In genomic region chr7:158015403-158016116, GRCh38 we compare ENCODE assay signal across 1 cellular context.
TF ChIP-seq lines count a peak whose summit lies in the region.

No MANE protein-coding gene starts in this region.

TF ChIP-seq in HepG2, 621 proteins besides CTCF, POLR2A, EP300 and RAD21 (continued from another document and continues in another):
- TF ChIP-seq, protein P1, sequence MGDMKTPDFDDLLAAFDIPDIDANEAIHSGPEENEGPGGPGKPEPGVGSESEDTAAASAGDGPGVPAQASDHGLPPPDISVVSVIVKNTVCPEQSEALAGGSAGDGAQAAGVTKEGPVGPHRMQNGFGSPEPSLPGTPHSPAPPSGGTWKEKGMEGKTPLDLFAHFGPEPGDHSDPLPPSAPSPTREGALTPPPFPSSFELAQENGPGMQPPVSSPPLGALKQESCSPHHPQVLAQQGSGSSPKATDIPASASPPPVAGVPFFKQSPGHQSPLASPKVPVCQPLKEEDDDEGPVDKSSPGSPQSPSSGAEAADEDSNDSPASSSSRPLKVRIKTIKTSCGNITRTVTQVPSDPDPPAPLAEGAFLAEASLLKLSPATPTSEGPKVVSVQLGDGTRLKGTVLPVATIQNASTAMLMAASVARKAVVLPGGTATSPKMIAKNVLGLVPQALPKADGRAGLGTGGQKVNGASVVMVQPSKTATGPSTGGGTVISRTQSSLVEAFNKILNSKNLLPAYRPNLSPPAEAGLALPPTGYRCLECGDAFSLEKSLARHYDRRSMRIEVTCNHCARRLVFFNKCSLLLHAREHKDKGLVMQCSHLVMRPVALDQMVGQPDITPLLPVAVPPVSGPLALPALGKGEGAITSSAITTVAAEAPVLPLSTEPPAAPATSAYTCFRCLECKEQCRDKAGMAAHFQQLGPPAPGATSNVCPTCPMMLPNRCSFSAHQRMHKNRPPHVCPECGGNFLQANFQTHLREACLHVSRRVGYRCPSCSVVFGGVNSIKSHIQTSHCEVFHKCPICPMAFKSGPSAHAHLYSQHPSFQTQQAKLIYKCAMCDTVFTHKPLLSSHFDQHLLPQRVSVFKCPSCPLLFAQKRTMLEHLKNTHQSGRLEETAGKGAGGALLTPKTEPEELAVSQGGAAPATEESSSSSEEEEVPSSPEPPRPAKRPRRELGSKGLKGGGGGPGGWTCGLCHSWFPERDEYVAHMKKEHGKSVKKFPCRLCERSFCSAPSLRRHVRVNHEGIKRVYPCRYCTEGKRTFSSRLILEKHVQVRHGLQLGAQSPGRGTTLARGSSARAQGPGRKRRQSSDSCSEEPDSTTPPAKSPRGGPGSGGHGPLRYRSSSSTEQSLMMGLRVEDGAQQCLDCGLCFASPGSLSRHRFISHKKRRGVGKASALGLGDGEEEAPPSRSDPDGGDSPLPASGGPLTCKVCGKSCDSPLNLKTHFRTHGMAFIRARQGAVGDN (CRISPR knock-in tag; IDR thresholded peaks at IDR 0.05), result 0 out of 2 replicates have a peak, but pooled peaks have one; percentile 26
- TF ChIP-seq ZNF772 (CRISPR knock-in tag; IDR thresholded peaks at IDR 0.05) (no peak), SIX1 (CRISPR knock-in tag; IDR thresholded peaks at IDR 0.05; ENCODE audit: borderline replicate concordance) (no peak), ZBTB42 (CRISPR knock-in tag; IDR thresholded peaks at IDR 0.05) (no peak), SRY (CRISPR knock-in tag; IDR thresholded peaks at IDR 0.05) (no peak), CHCHD3 (CRISPR knock-in tag; IDR thresholded peaks at IDR 0.05) (no peak), RCOR2 (CRISPR knock-in tag; IDR thresholded peaks at IDR 0.05) (no peak), ZBTB38 (CRISPR knock-in tag; IDR thresholded peaks at IDR 0.05) (peak; percentile 71), HMGXB4 (CRISPR knock-in tag; IDR thresholded peaks at IDR 0.05; ENCODE audit: borderline replicate concordance in 1 of 2, low read depth in 1 of 2) (no peak), KDM5A (IDR thresholded peaks at IDR 0.05; ENCODE audit: borderline replicate concordance, low read length) (no peak), TSC22D2 (CRISPR knock-in tag; IDR thresholded peaks at IDR 0.05; ENCODE audit: borderline replicate concordance) (no peak), POLR2AphosphoS2 (IDR thresholded peaks at IDR 0.05; ENCODE audit: low read depth, low read length) (no peak), ZNF766 (CRISPR knock-in tag; IDR thresholded peaks at IDR 0.05; ENCODE audit: borderline replicate concordance) (no peak), THAP8 (CRISPR knock-in tag; IDR thresholded peaks at IDR 0.05; ENCODE audit: borderline replicate concordance) (no peak), ETV5 (CRISPR knock-in tag; IDR thresholded peaks at IDR 0.05; ENCODE audit: borderline replicate concordance) (no peak), SMAD9 (CRISPR knock-in tag; IDR thresholded peaks at IDR 0.05) (no peak), SMAD3 (CRISPR knock-in tag; IDR thresholded peaks at IDR 0.05) (no peak), MAZ (IDR thresholded peaks at IDR 0.05; ENCODE audit: borderline replicate concordance, low read depth, low read length) (no peak), MAZ (CRISPR knock-in tag; IDR thresholded peaks at IDR 0.05; ENCODE audit: low read depth) (0 out of 2 replicates have a peak, but pooled peaks have one; percentile 24), PCBP1 (IDR thresholded peaks at IDR 0.05; ENCODE audit: borderline replicate concordance, low read depth, low read length) (no peak), JUND (CRISPR knock-in tag; IDR thresholded peaks at IDR 0.05) (no peak), ZBTB33 (CRISPR knock-in tag; IDR thresholded peaks at IDR 0.05) (peak; percentile 83), HNF1B (CRISPR knock-in tag; IDR thresholded peaks at IDR 0.05) (no peak), ZNF234 (CRISPR knock-in tag; conservative IDR thresholded peaks at IDR 0.05) (no peak), MAFF (IDR thresholded peaks at IDR 0.05; ENCODE audit: low read depth, low read length) (no peak)
- TF ChIP-seq, protein P2, sequence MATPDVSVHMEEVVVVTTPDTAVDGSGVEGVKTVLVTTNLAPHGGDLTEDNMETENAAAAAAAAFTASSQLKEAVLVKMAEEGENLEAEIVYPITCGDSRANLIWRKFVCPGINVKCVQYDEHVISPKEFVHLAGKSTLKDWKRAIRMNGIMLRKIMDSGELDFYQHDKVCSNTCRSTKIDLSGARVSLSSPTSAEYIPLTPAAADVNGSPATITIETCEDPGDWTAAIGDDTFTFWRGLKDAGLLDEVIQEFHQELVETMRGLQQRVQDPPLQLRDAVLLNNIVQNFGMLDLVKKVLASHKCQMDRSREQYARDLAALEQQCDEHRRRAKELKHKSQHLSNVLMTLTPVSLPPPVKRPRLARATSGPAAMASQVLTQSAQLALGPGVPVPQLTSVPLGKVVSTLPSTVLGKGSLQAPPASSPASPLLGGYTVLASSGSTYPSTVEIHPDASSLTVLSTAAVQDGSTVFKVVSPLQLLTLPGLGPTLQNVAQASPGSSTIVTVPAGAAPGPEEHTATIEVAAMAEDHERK (CRISPR knock-in tag; IDR thresholded peaks at IDR 0.05; ENCODE audit: low read depth), result no peak
- TF ChIP-seq, protein P3, sequence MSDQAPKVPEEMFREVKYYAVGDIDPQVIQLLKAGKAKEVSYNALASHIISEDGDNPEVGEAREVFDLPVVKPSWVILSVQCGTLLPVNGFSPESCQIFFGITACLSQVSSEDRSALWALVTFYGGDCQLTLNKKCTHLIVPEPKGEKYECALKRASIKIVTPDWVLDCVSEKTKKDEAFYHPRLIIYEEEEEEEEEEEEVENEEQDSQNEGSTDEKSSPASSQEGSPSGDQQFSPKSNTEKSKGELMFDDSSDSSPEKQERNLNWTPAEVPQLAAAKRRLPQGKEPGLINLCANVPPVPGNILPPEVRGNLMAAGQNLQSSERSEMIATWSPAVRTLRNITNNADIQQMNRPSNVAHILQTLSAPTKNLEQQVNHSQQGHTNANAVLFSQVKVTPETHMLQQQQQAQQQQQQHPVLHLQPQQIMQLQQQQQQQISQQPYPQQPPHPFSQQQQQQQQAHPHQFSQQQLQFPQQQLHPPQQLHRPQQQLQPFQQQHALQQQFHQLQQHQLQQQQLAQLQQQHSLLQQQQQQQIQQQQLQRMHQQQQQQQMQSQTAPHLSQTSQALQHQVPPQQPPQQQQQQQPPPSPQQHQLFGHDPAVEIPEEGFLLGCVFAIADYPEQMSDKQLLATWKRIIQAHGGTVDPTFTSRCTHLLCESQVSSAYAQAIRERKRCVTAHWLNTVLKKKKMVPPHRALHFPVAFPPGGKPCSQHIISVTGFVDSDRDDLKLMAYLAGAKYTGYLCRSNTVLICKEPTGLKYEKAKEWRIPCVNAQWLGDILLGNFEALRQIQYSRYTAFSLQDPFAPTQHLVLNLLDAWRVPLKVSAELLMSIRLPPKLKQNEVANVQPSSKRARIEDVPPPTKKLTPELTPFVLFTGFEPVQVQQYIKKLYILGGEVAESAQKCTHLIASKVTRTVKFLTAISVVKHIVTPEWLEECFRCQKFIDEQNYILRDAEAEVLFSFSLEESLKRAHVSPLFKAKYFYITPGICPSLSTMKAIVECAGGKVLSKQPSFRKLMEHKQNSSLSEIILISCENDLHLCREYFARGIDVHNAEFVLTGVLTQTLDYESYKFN (CRISPR knock-in tag; conservative IDR thresholded peaks at IDR 0.05), result peak; percentile 46
- TF ChIP-seq, protein P4, sequence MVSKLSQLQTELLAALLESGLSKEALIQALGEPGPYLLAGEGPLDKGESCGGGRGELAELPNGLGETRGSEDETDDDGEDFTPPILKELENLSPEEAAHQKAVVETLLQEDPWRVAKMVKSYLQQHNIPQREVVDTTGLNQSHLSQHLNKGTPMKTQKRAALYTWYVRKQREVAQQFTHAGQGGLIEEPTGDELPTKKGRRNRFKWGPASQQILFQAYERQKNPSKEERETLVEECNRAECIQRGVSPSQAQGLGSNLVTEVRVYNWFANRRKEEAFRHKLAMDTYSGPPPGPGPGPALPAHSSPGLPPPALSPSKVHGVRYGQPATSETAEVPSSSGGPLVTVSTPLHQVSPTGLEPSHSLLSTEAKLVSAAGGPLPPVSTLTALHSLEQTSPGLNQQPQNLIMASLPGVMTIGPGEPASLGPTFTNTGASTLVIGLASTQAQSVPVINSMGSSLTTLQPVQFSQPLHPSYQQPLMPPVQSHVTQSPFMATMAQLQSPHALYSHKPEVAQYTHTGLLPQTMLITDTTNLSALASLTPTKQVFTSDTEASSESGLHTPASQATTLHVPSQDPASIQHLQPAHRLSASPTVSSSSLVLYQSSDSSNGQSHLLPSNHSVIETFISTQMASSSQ (IDR thresholded peaks at IDR 0.05; ENCODE audit: low read depth), result peak; percentile 83
- TF ChIP-seq, protein P4 (CRISPR knock-in tag; IDR thresholded peaks at IDR 0.05; ENCODE audit: borderline replicate concordance), result peak; percentile 41; the same call in 1 of the 2 replicates
- TF ChIP-seq, protein P5, sequence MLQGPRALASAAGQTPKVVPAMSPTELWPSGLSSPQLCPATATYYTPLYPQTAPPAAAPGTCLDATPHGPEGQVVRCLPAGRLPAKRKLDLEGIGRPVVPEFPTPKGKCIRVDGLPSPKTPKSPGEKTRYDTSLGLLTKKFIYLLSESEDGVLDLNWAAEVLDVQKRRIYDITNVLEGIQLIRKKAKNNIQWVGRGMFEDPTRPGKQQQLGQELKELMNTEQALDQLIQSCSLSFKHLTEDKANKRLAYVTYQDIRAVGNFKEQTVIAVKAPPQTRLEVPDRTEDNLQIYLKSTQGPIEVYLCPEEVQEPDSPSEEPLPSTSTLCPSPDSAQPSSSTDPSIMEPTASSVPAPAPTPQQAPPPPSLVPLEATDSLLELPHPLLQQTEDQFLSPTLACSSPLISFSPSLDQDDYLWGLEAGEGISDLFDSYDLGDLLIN (CRISPR knock-in tag; IDR thresholded peaks at IDR 0.05; ENCODE audit: borderline replicate concordance), result no peak
- TF ChIP-seq, protein P6, sequence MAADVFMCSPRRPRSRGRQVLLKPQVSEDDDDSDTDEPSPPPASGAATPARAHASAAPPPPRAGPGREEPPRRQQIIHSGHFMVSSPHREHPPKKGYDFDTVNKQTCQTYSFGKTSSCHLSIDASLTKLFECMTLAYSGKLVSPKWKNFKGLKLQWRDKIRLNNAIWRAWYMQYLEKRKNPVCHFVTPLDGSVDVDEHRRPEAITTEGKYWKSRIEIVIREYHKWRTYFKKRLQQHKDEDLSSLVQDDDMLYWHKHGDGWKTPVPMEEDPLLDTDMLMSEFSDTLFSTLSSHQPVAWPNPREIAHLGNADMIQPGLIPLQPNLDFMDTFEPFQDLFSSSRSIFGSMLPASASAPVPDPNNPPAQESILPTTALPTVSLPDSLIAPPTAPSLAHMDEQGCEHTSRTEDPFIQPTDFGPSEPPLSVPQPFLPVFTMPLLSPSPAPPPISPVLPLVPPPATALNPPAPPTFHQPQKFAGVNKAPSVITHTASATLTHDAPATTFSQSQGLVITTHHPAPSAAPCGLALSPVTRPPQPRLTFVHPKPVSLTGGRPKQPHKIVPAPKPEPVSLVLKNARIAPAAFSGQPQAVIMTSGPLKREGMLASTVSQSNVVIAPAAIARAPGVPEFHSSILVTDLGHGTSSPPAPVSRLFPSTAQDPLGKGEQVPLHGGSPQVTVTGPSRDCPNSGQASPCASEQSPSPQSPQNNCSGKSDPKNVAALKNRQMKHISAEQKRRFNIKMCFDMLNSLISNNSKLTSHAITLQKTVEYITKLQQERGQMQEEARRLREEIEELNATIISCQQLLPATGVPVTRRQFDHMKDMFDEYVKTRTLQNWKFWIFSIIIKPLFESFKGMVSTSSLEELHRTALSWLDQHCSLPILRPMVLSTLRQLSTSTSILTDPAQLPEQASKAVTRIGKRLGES (CRISPR knock-in tag; IDR thresholded peaks at IDR 0.05; ENCODE audit: borderline replicate concordance), result no peak
